Comparison of ENCODE assay signal across 8 cellular contexts in genomic region chr14:90060965-90061848, GRCh38. TPM values are rescaled to one million over a fixed set of nuclear protein-coding genes. Genes with fewer than 3 reads are reported as not detected.
DNase-seq lines count a peak whose midpoint lies in the region; ATAC-seq, FAIRE-seq and TF ChIP-seq lines count a peak whose summit lies in the region.

No MANE protein-coding gene starts in this region.

- POLR2A ChIA-PET in GM12878 (lab: Charles Lee), result no interaction called here

- H3K9ac ChIP-seq in HUES64 (ENCODE audit: low read depth, low read length), result no peak overlapping the region
- H3K9ac ChIP-seq in GM12878 (ENCODE audit: control insufficient read depth, insufficient read depth, low read length), result no peak overlapping the region

- SMC1A ChIA-PET in GM12878 (lab: Charles Lee; ENCODE audit: uncharacterized antibody, unreplicated experiment), result interaction anchor here (1.3 kb wide), 1 partner anchor 175 kb away, joined by 3 read pairs; no protein-coding TSS in a partner anchor

- BruUV-seq in GM12878 (replicated peaks; lab: Mats Ljungman, UMichigan), result no TSS peak

- in situ Hi-C loops in GM12878 (cut with MboI), result no loop called here

- no peaks in the 10 kb centered on the region for H3K9me3 Mint-ChIP-seq in activated T-cell treated with anti-CD3 and anti-CD28 coated beads, Interleukin-2, amount 50 U/mL, for 4 hours

- no peak overlapping the region for H3K27ac ChIP-seq in HUES64 (ENCODE audit: low read depth, low read length)
- no peak overlapping the region for H3K27ac ChIP-seq in GM12878 (ENCODE audit: control insufficient read depth, insufficient read depth)
- H3K27ac ChIP-seq in thymus (ENCODE audit: low read depth), result no peak overlapping the region

- H3K27me3 ChIP-seq in HUES64 (ENCODE audit: insufficient read depth, low read length) (peaks cover 81% of the 10 kb centered on the region), GM12878 (replicated peaks in 1 of 2; ENCODE audit: control insufficient read depth in 2 of 2, insufficient read depth in 2 of 2, low read length in 1 of 2) (peaks cover 19 to 30% of the 10 kb centered on the region in 2 experiments), thymus (ENCODE audit: control insufficient read depth, insufficient read depth) (peaks cover 50% of the 10 kb centered on the region)

- no peaks in the 10 kb centered on the region for H3K36me3 ChIP-seq in HUES64 (ENCODE audit: insufficient read depth, low read length)
- H3K36me3 ChIP-seq in GM12878 (ENCODE audit: control insufficient read depth in 2 of 2, insufficient read depth in 2 of 2, low read length in 1 of 2), result no peaks in the 10 kb centered on the region
- H3K36me3 ChIP-seq in thymus (ENCODE audit: control insufficient read depth, insufficient read depth), result no peaks in the 10 kb centered on the region

- no peaks in the 10 kb centered on the region for H3K79me2 ChIP-seq in GM12878 (ENCODE audit: control insufficient read depth, insufficient read depth, low read length)

- intact Hi-C loops in GM12878 (cut with micrococcal nuclease; ENCODE audit: unreplicated experiment), result loop anchor here (2.0 kb wide), 1 partner anchor 88 kb away; no protein-coding TSS in a partner anchor
- intact Hi-C loops in left colon (cut with DNase I, micrococcal nuclease), result no loop called here

- H3K36me3 Mint-ChIP-seq in activated T-cell treated with anti-CD3 and anti-CD28 coated beads, Interleukin-2, amount 50 U/mL, for 4 hours (ENCODE audit: insufficient read depth), result no peaks in the 10 kb centered on the region

- no peak for DNase-seq in activated T-cell treated with anti-CD3 and anti-CD28 coated beads, Interleukin-2, amount 50 U/mL, for 4 hours
- DNase-seq in activated T-cell treated with anti-CD3 and anti-CD28 coated beads for 4 hours (no peak), GM12878 (ENCODE audit: low read depth, low spot score) (no peak), left colon (peak in 1 of 2 donors; percentile 14), NCI-H1436 treated with DMSO at 0.1 percent for 48 hours (lab: John Stamatoyannopoulos, UW) (no peak), epidermal melanocyte (ENCODE audit: insufficient read length, low spot score) (no peak)

- no peaks in the 10 kb centered on the region for H4K20me1 ChIP-seq in GM12878 (ENCODE audit: control insufficient read depth, insufficient read depth)

- TF ChIP-seq EP300 in GM12878 (IDR thresholded peaks at IDR 0.05; ENCODE audit: borderline replicate concordance in 1 of 2, control insufficient read depth in 1 of 2, low read depth in 2 of 2, low read length in 2 of 2), result no peak

- FAIRE-seq in GM12878 (lab: Jason Lieb, UNC), result no peak

- TF ChIP-seq POLR2A in GM12878 (IDR thresholded peaks at IDR 0.05; ENCODE audit: low read depth, low read length), result no peak

- WGBS in HUES64, result under 1% methylated on average over 81 of the region's 81 CpGs
- WGBS in GM12878 (ENCODE audit: insufficient coverage, insufficient replicate concordance, low lambda C conversion rate, missing lambda C conversion rate), result 1% methylated on average over 45 of the region's 81 CpGs
- WGBS in thymus, result 3% methylated on average over 81 of the region's 81 CpGs

- TF ChIP-seq CTCF in GM12878 (IDR thresholded peaks at IDR 0.05 in 2 of 3, conservative IDR thresholded peaks at IDR 0.05 in 1 of 3; ENCODE audit: control insufficient read depth in 2 of 3, extremely low read depth in 1 of 3, insufficient read depth in 1 of 3, low read depth in 3 of 3, low read length in 3 of 3), result no peak

- peak overlapping the region; percentile 94 for H3K4me2 ChIP-seq in GM12878 (ENCODE audit: control insufficient read depth, insufficient read depth)

- peak in 1 of 2 donors; percentile 19 for ATAC-seq in activated T-cell treated with anti-CD3 and anti-CD28 coated beads, Interleukin-2, amount 50 U/mL, for 4 hours
- ATAC-seq in GM12878 (peak; percentile 52), left colon (peak; percentile 16)

- RAD21 ChIA-PET in GM12878 (lab: Charles Lee; ENCODE audit: unreplicated experiment), result no interaction called here

- peaks cover 64% of the 10 kb centered on the region for H3K27me3 Mint-ChIP-seq in activated T-cell treated with anti-CD3 and anti-CD28 coated beads, Interleukin-2, amount 50 U/mL, for 4 hours (ENCODE audit: low read depth)

- peaks cover 26% of the 10 kb centered on the region for H3K4me1 Mint-ChIP-seq in activated T-cell treated with anti-CD3 and anti-CD28 coated beads, Interleukin-2, amount 50 U/mL, for 4 hours (ENCODE audit: low read depth)

- H3K4me1 ChIP-seq in HUES64 (ENCODE audit: insufficient read depth, low read length) (no peaks in the 10 kb centered on the region; the same call in 1 of the 2 replicates), GM12878 (ENCODE audit: control insufficient read depth, insufficient read depth, low read length) (peaks cover 16% of the 10 kb centered on the region), thymus (ENCODE audit: control insufficient read depth, insufficient read depth, low read length) (peaks cover 11% of the 10 kb centered on the region)

- TF ChIP-seq RAD21 in GM12878 (IDR thresholded peaks at IDR 0.05; ENCODE audit: insufficient read depth, low read depth, low read length), result no peak

- CTCF ChIA-PET in GM12878 (lab: Yijun Ruan, JAX), result no interaction called here

- H3K4me3 Mint-ChIP-seq in activated T-cell treated with anti-CD3 and anti-CD28 coated beads, Interleukin-2, amount 50 U/mL, for 4 hours, result peak overlapping the region; percentile 73

- H3K4me3 ChIP-seq in HUES64 (ENCODE audit: low read length), result peak overlapping the region; percentile 55
- H3K4me3 ChIP-seq in GM12878, result peak overlapping the region; percentile 65
- H3K4me3 ChIP-seq in thymus (ENCODE audit: low read length), result peak overlapping the region; percentile 50

- peak overlapping the region; percentile 42 for H2AFZ ChIP-seq in GM12878 (ENCODE audit: control insufficient read depth, low read depth, low read length)

- no peaks in the 10 kb centered on the region for H3K9me3 ChIP-seq in HUES64 (ENCODE audit: insufficient read depth, low read depth, low read length)
- peaks cover 3% of the 10 kb centered on the region; the same call in 2 of the 3 replicates for H3K9me3 ChIP-seq in GM12878 (replicated peaks; ENCODE audit: control insufficient read depth, insufficient read depth, low read length)
- H3K9me3 ChIP-seq in thymus (ENCODE audit: control insufficient read depth), result peaks cover 1% of the 10 kb centered on the region

TF ChIP-seq in GM12878, 131 proteins besides CTCF, POLR2A, EP300 and RAD21:
- TF ChIP-seq ZNF24 (IDR thresholded peaks at IDR 0.05), result no peak
- no peak for TF ChIP-seq TCF12 (IDR thresholded peaks at IDR 0.05; ENCODE audit: low read depth, low read length)

RNA-seq across cellular contexts. Expression of gene KCNK13, which starts 0.6 kb away (rescaled TPM):
- not detected for total RNA-seq in activated T-cell treated with anti-CD3 and anti-CD28 coated beads, Interleukin-2, amount 50 U/mL, for 4 hours
- polyA plus RNA-seq in HUES64 (2013, experiment 1 of 2), result 0.40 TPM
- 0.25 TPM for polyA plus RNA-seq in HUES64 (2013, experiment 2 of 2)
- total RNA-seq in GM12878 (2013; cell fraction: nucleolus; rRNA removed), result not detected in 2 replicates
- total RNA-seq in GM12878 (2014; rRNA removed), result not detected in 2 replicates
- not detected in 2 replicates for total RNA-seq in GM12878 (2014; rRNA removed; fragmentation: Illumina TruSeq; extraction: Trizol)
- not detected in 2 replicates for total RNA-seq in GM12878 (2021)
- not detected for polyA plus RNA-seq in GM12878 (2011; ENCODE audit: low read depth)
- polyA plus RNA-seq in GM12878 (2011; rRNA removed), result not detected in 2 replicates
- polyA plus RNA-seq in GM12878 (2011; cell fraction: cytosol; rRNA removed), result not detected in 2 replicates
- polyA plus RNA-seq in GM12878 (2011; cell fraction: nucleus; rRNA removed), result not detected in 2 replicates
- polyA plus RNA-seq in GM12878 (2012), result not detected in 2 replicates
- not detected in 2 replicates for polyA plus RNA-seq in GM12878 (2014; fragmentation: Illumina TruSeq; extraction: Trizol)
- not detected for polyA plus RNA-seq in GM12878 (2014; fragmentation: Nextera tagmentation; extraction: Ambion mirVana)
- not detected in 2 replicates for polyA plus RNA-seq in GM12878 (2014; rRNA removed)
- not detected for polyA plus RNA-seq in GM12878 (2016; fragmentation: Nextera tagmentation; extraction: Ambion mirVana)
- not detected in 2 replicates for polyA minus RNA-seq in GM12878 (2011; rRNA and poly(A)+ RNA removed)
- polyA minus RNA-seq in GM12878 (2011; cell fraction: cytosol; rRNA and poly(A)+ RNA removed), result not detected in 2 replicates
- polyA minus RNA-seq in GM12878 (2011; cell fraction: nucleus; rRNA and poly(A)+ RNA removed), result not detected in 2 replicates
- under 1 TPM; 0.15 to 0.59 TPM for total RNA-seq in left colon
- polyA plus RNA-seq in thymus, result 1.0 TPM
